Comparison of ENCODE assay signal across 1 cellular context in genomic region chr19:19514215-19514633, GRCh38.
TF ChIP-seq lines count a peak whose summit lies in the region.

No MANE protein-coding gene starts in this region.

TF ChIP-seq in IMR-90, 13 proteins besides CTCF, POLR2A, EP300 and RAD21 (continued from another document):
- TF ChIP-seq FOS (IDR thresholded peaks at IDR 0.05; ENCODE audit: low read depth, low read length) (no peak), CEBPB (IDR thresholded peaks at IDR 0.05; ENCODE audit: low read depth, low read length) (no peak), MAFK (IDR thresholded peaks at IDR 0.05; ENCODE audit: low read depth, low read length) (no peak)
